In genomic region chr11:68330700-68331337, GRCh38 we compare ENCODE assay signal across 1 cellular context.
A peak's percentile ranks its signal among the peaks of the same experiment; 100 is the strongest.
TF ChIP-seq lines count a peak whose summit lies in the region.

No MANE protein-coding gene starts in this region.

TF ChIP-seq in HepG2, 621 proteins besides CTCF, POLR2A, EP300 and RAD21 (continued from another document):
- no peak for TF ChIP-seq ZNF280D (CRISPR knock-in tag; IDR thresholded peaks at IDR 0.05)
- no peak for TF ChIP-seq TCF12 (IDR thresholded peaks at IDR 0.05)
- TF ChIP-seq TCF12 (CRISPR knock-in tag; IDR thresholded peaks at IDR 0.05): no peak
- TF ChIP-seq MYNN (CRISPR knock-in tag; IDR thresholded peaks at IDR 0.05; ENCODE audit: low read depth): no peak
- TF ChIP-seq AHR (CRISPR knock-in tag; IDR thresholded peaks at IDR 0.05): no peak
- TF ChIP-seq ELF3 (CRISPR knock-in tag; IDR thresholded peaks at IDR 0.05): no peak
- TF ChIP-seq ZNF782 (CRISPR knock-in tag; IDR thresholded peaks at IDR 0.05; ENCODE audit: borderline replicate concordance): no peak
- TF ChIP-seq PHF8 (CRISPR knock-in tag; IDR thresholded peaks at IDR 0.05): no peak
- no peak for TF ChIP-seq SRSF9 (IDR thresholded peaks at IDR 0.05; ENCODE audit: borderline replicate concordance, insufficient read depth, low read depth, low read length, poor library complexity, severe bottlenecking)
- no peak for TF ChIP-seq GRHL1 (CRISPR knock-in tag; conservative IDR thresholded peaks at IDR 0.05)
- 0 out of 2 replicates have a peak, but pooled peaks have one; percentile 48 for TF ChIP-seq ATF7 (IDR thresholded peaks at IDR 0.05)
- TF ChIP-seq ATF7 (CRISPR knock-in tag; IDR thresholded peaks at IDR 0.05): no peak
- TF ChIP-seq GMEB1 (CRISPR knock-in tag; IDR thresholded peaks at IDR 0.05; ENCODE audit: borderline replicate concordance): 0 out of 2 replicates have a peak, but pooled peaks have one; percentile 4
- no peak for TF ChIP-seq ZFY (CRISPR knock-in tag; IDR thresholded peaks at IDR 0.05)
- TF ChIP-seq KDM1A (CRISPR knock-in tag; IDR thresholded peaks at IDR 0.05): no peak
- no peak for TF ChIP-seq PRMT3 (CRISPR knock-in tag; IDR thresholded peaks at IDR 0.05; ENCODE audit: borderline replicate concordance, low read depth)
- peak; percentile 29; the same call in 1 of the 2 replicates for TF ChIP-seq ZBTB33 (CRISPR knock-in tag; IDR thresholded peaks at IDR 0.05)
- TF ChIP-seq IRF2 (CRISPR knock-in tag; IDR thresholded peaks at IDR 0.05): no peak
- no peak for TF ChIP-seq CCDC6 (CRISPR knock-in tag; IDR thresholded peaks at IDR 0.05)
- TF ChIP-seq ZNF547 (CRISPR knock-in tag; IDR thresholded peaks at IDR 0.05): no peak
- no peak for TF ChIP-seq RFX3 (CRISPR knock-in tag; IDR thresholded peaks at IDR 0.05)
- TF ChIP-seq ZNF577 (CRISPR knock-in tag; IDR thresholded peaks at IDR 0.05; ENCODE audit: borderline replicate concordance, low read depth): no peak
- TF ChIP-seq ZNF121 (CRISPR knock-in tag; IDR thresholded peaks at IDR 0.05): no peak
- no peak for TF ChIP-seq ZNF770 (CRISPR knock-in tag; IDR thresholded peaks at IDR 0.05)
- TF ChIP-seq HOXA5 (CRISPR knock-in tag; IDR thresholded peaks at IDR 0.05): no peak
- no peak for TF ChIP-seq TCF7L2 (IDR thresholded peaks at IDR 0.05; ENCODE audit: low read depth, low read length)
- TF ChIP-seq ZNF614 (CRISPR knock-in tag; IDR thresholded peaks at IDR 0.05; ENCODE audit: borderline replicate concordance): no peak
TF ChIP-seq in HepG2: peak in this region for 11.
